In the genomic region with DNA sequence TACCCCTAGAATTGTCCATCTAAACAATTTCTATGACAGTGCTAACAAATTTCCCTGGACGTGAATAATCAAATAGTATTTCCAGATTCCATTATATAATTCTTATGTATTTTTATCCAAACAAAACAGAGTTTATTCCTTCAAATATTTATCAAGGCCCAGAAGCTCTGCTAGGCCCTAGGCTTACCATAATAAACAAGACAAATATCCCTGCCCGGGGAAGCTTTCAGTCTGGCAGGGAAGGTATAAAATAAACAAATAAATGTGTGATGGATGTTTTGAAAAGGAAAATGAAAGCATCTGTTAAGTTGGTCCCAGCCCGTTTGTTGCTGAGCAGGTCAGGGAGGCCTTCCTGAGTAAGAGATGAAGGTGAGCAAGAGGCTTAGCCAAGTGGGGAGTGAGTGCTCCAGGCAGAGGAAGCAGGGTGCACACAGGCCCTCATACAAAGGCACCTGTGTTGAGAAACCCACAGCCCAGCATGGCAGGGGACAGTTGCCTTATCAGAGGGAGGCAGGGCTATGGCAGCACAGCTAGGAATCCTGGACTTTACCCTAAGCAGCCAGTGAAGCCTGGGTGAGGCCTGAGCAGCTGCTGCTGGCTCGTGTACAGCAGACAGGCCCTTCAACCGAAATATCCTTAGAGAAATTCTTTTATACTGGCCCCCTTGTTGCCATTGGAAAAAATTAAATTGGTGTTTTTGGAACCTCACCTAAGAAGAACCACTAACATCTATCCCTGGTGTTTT, we compare ENCODE assay signal across 1 cellular context.
A peak's percentile ranks its signal among the peaks of the same experiment; 100 is the strongest.
TF ChIP-seq lines count a peak whose summit lies in the region.

No MANE protein-coding gene starts in this region.

TF ChIP-seq in HepG2, 621 proteins besides CTCF, POLR2A, EP300 and RAD21 (continued from another document and continues in another):
- TF ChIP-seq, protein P1, sequence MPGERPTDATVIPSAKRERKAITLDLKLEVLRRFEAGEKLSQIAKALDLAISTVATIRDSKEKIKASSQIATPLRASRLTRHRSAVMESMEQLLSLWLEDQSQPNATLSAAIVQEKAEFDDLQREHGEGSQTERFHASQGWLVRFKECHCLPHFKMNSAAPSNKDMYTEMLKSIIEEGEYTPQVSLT (CRISPR knock-in tag; IDR thresholded peaks at IDR 0.05; ENCODE audit: borderline replicate concordance, low read depth): no peak
- TF ChIP-seq ZNF33A (CRISPR knock-in tag; IDR thresholded peaks at IDR 0.05; ENCODE audit: borderline replicate concordance) (no peak), ELF4 (CRISPR knock-in tag; IDR thresholded peaks at IDR 0.05; ENCODE audit: borderline replicate concordance) (no peak), U2AF2 (IDR thresholded peaks at IDR 0.05; ENCODE audit: low read depth, low read length) (0 out of 2 replicates have a peak, but pooled peaks have one; percentile 19), ZNF20 (CRISPR knock-in tag; IDR thresholded peaks at IDR 0.05) (no peak), ZFP82 (CRISPR knock-in tag; IDR thresholded peaks at IDR 0.05; ENCODE audit: borderline replicate concordance) (no peak), ZKSCAN1 (IDR thresholded peaks at IDR 0.05; ENCODE audit: low read length) (0 out of 2 replicates have a peak, but pooled peaks have one; percentile 36), GABPA (IDR thresholded peaks at IDR 0.05; ENCODE audit: low read depth, low read length) (no peak), GABPA (CRISPR knock-in tag; IDR thresholded peaks at IDR 0.05; ENCODE audit: low read depth) (peak; percentile 66), HIVEP1 (CRISPR knock-in tag; IDR thresholded peaks at IDR 0.05) (no peak; the same call in 1 of the 2 replicates), FOXM1 (CRISPR knock-in tag; IDR thresholded peaks at IDR 0.05) (no peak), ZNF672 (CRISPR knock-in tag; IDR thresholded peaks at IDR 0.05) (no peak), RCOR2 (CRISPR knock-in tag; IDR thresholded peaks at IDR 0.05) (no peak; the same call in none of the 2 replicates), ZNF44 (CRISPR knock-in tag; IDR thresholded peaks at IDR 0.05) (no peak), ZNF614 (CRISPR knock-in tag; IDR thresholded peaks at IDR 0.05; ENCODE audit: borderline replicate concordance) (peak; percentile 96), RARG (CRISPR knock-in tag; IDR thresholded peaks at IDR 0.05; ENCODE audit: low read depth) (no peak), ZNF235 (CRISPR knock-in tag; IDR thresholded peaks at IDR 0.05; ENCODE audit: borderline replicate concordance) (no peak), ZNF782 (CRISPR knock-in tag; IDR thresholded peaks at IDR 0.05; ENCODE audit: borderline replicate concordance) (no peak), PITX1 (CRISPR knock-in tag; IDR thresholded peaks at IDR 0.05) (peak; percentile 86), KMT2A (CRISPR knock-in tag; IDR thresholded peaks at IDR 0.05) (peak; percentile 77; the same call in 1 of the 2 replicates), MTA1 (CRISPR knock-in tag; IDR thresholded peaks at IDR 0.05; ENCODE audit: borderline replicate concordance) (peak; percentile 88; the same call in 1 of the 2 replicates), ZNF24 (IDR thresholded peaks at IDR 0.05) (no peak), JUN (CRISPR knock-in tag; IDR thresholded peaks at IDR 0.05) (no peak), ZNF460 (CRISPR knock-in tag; IDR thresholded peaks at IDR 0.05; ENCODE audit: borderline replicate concordance) (no peak; the same call in 1 of the 2 replicates), ZNF724P (CRISPR knock-in tag; IDR thresholded peaks at IDR 0.05; ENCODE audit: borderline replicate concordance) (no peak), TMF1 (CRISPR knock-in tag; IDR thresholded peaks at IDR 0.05; ENCODE audit: low read depth) (no peak)
- TF ChIP-seq, protein P2, sequence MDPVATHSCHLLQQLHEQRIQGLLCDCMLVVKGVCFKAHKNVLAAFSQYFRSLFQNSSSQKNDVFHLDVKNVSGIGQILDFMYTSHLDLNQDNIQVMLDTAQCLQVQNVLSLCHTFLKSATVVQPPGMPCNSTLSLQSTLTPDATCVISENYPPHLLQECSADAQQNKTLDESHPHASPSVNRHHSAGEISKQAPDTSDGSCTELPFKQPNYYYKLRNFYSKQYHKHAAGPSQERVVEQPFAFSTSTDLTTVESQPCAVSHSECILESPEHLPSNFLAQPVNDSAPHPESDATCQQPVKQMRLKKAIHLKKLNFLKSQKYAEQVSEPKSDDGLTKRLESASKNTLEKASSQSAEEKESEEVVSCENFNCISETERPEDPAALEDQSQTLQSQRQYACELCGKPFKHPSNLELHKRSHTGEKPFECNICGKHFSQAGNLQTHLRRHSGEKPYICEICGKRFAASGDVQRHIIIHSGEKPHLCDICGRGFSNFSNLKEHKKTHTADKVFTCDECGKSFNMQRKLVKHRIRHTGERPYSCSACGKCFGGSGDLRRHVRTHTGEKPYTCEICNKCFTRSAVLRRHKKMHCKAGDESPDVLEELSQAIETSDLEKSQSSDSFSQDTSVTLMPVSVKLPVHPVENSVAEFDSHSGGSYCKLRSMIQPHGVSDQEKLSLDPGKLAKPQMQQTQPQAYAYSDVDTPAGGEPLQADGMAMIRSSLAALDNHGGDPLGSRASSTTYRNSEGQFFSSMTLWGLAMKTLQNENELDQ (CRISPR knock-in tag; IDR thresholded peaks at IDR 0.05; ENCODE audit: borderline replicate concordance): no peak
- TF ChIP-seq, protein P3, sequence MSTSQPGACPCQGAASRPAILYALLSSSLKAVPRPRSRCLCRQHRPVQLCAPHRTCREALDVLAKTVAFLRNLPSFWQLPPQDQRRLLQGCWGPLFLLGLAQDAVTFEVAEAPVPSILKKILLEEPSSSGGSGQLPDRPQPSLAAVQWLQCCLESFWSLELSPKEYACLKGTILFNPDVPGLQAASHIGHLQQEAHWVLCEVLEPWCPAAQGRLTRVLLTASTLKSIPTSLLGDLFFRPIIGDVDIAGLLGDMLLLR (CRISPR knock-in tag; IDR thresholded peaks at IDR 0.05): no peak
- TF ChIP-seq, protein P4, sequence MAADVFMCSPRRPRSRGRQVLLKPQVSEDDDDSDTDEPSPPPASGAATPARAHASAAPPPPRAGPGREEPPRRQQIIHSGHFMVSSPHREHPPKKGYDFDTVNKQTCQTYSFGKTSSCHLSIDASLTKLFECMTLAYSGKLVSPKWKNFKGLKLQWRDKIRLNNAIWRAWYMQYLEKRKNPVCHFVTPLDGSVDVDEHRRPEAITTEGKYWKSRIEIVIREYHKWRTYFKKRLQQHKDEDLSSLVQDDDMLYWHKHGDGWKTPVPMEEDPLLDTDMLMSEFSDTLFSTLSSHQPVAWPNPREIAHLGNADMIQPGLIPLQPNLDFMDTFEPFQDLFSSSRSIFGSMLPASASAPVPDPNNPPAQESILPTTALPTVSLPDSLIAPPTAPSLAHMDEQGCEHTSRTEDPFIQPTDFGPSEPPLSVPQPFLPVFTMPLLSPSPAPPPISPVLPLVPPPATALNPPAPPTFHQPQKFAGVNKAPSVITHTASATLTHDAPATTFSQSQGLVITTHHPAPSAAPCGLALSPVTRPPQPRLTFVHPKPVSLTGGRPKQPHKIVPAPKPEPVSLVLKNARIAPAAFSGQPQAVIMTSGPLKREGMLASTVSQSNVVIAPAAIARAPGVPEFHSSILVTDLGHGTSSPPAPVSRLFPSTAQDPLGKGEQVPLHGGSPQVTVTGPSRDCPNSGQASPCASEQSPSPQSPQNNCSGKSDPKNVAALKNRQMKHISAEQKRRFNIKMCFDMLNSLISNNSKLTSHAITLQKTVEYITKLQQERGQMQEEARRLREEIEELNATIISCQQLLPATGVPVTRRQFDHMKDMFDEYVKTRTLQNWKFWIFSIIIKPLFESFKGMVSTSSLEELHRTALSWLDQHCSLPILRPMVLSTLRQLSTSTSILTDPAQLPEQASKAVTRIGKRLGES (CRISPR knock-in tag; IDR thresholded peaks at IDR 0.05; ENCODE audit: borderline replicate concordance): no peak
- TF ChIP-seq, protein P5, sequence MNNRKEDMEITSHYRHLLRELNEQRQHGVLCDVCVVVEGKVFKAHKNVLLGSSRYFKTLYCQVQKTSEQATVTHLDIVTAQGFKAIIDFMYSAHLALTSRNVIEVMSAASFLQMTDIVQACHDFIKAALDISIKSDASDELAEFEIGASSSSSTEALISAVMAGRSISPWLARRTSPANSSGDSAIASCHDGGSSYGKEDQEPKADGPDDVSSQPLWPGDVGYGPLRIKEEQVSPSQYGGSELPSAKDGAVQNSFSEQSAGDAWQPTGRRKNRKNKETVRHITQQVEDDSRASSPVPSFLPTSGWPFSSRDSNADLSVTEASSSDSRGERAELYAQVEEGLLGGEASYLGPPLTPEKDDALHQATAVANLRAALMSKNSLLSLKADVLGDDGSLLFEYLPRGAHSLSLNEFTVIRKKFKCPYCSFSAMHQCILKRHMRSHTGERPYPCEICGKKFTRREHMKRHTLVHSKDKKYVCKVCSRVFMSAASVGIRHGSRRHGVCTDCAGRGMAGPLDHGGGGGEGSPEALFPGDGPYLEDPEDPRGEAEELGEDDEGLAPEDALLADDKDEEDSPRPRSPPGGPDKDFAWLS (CRISPR knock-in tag; IDR thresholded peaks at IDR 0.05; ENCODE audit: borderline replicate concordance): no peak
- TF ChIP-seq, protein P6, sequence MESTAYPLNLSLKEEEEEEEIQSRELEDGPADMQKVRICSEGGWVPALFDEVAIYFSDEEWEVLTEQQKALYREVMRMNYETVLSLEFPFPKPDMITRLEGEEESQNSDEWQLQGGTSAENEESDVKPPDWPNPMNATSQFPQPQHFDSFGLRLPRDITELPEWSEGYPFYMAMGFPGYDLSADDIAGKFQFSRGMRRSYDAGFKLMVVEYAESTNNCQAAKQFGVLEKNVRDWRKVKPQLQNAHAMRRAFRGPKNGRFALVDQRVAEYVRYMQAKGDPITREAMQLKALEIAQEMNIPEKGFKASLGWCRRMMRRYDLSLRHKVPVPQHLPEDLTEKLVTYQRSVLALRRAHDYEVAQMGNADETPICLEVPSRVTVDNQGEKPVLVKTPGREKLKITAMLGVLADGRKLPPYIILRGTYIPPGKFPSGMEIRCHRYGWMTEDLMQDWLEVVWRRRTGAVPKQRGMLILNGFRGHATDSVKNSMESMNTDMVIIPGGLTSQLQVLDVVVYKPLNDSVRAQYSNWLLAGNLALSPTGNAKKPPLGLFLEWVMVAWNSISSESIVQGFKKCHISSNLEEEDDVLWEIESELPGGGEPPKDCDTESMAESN (CRISPR knock-in tag; conservative IDR thresholded peaks at IDR 0.05): peak; percentile 50; the same call in 1 of the 2 replicates
- TF ChIP-seq, protein P7, sequence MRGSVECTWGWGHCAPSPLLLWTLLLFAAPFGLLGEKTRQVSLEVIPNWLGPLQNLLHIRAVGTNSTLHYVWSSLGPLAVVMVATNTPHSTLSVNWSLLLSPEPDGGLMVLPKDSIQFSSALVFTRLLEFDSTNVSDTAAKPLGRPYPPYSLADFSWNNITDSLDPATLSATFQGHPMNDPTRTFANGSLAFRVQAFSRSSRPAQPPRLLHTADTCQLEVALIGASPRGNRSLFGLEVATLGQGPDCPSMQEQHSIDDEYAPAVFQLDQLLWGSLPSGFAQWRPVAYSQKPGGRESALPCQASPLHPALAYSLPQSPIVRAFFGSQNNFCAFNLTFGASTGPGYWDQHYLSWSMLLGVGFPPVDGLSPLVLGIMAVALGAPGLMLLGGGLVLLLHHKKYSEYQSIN (CRISPR knock-in tag; IDR thresholded peaks at IDR 0.05; ENCODE audit: borderline replicate concordance): no peak
- TF ChIP-seq, protein P8, sequence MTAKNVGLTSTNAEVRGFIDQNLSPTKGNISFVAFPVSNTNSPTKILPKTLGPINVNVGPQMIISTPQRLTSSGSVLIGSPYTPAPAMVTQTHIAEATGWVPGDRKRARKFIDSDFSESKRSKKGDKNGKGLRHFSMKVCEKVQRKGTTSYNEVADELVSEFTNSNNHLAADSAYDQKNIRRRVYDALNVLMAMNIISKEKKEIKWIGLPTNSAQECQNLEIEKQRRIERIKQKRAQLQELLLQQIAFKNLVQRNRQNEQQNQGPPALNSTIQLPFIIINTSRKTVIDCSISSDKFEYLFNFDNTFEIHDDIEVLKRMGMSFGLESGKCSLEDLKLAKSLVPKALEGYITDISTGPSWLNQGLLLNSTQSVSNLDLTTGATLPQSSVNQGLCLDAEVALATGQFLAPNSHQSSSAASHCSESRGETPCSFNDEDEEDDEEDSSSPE (CRISPR knock-in tag; IDR thresholded peaks at IDR 0.05): peak; percentile 41; the same call in 1 of the 2 replicates
- TF ChIP-seq, protein P9, sequence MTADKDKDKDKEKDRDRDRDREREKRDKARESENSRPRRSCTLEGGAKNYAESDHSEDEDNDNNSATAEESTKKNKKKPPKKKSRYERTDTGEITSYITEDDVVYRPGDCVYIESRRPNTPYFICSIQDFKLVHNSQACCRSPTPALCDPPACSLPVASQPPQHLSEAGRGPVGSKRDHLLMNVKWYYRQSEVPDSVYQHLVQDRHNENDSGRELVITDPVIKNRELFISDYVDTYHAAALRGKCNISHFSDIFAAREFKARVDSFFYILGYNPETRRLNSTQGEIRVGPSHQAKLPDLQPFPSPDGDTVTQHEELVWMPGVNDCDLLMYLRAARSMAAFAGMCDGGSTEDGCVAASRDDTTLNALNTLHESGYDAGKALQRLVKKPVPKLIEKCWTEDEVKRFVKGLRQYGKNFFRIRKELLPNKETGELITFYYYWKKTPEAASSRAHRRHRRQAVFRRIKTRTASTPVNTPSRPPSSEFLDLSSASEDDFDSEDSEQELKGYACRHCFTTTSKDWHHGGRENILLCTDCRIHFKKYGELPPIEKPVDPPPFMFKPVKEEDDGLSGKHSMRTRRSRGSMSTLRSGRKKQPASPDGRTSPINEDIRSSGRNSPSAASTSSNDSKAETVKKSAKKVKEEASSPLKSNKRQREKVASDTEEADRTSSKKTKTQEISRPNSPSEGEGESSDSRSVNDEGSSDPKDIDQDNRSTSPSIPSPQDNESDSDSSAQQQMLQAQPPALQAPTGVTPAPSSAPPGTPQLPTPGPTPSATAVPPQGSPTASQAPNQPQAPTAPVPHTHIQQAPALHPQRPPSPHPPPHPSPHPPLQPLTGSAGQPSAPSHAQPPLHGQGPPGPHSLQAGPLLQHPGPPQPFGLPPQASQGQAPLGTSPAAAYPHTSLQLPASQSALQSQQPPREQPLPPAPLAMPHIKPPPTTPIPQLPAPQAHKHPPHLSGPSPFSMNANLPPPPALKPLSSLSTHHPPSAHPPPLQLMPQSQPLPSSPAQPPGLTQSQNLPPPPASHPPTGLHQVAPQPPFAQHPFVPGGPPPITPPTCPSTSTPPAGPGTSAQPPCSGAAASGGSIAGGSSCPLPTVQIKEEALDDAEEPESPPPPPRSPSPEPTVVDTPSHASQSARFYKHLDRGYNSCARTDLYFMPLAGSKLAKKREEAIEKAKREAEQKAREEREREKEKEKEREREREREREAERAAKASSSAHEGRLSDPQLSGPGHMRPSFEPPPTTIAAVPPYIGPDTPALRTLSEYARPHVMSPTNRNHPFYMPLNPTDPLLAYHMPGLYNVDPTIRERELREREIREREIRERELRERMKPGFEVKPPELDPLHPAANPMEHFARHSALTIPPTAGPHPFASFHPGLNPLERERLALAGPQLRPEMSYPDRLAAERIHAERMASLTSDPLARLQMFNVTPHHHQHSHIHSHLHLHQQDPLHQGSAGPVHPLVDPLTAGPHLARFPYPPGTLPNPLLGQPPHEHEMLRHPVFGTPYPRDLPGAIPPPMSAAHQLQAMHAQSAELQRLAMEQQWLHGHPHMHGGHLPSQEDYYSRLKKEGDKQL (CRISPR knock-in tag; IDR thresholded peaks at IDR 0.05; ENCODE audit: low read depth): peak; percentile 50; the same call in 1 of the 2 replicates
